In the genomic region with DNA sequence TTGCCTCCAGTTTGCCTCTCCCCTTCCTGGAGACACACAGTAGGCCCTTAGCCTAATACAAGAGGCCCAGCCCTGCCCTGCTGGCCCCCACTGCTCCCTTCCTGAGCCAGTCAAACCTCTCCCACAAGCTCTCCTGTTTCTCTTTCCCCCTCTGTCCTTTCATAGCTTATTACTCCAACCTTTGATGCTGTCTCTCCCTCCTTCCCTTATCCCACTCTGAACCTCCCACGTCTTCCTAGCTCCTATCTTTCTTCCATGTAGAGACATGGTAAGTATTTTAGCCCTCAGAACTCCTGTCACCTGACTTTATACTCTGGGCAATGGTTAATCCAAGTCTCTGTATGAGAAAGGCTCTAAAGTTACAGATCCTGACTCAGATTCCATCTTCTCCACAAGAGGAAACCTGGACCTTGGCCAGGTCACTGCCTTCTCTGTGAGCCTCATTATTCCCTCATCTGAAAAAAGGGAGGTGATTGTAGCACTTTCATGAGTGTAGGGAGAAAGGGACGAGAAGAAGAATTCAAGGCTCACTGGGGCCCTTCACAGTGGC, we compare ENCODE assay signal across 15 cellular contexts. TPM values are rescaled to one million over a fixed set of nuclear protein-coding genes. Genes with fewer than 3 reads are reported as not detected.
DNase-seq lines count a peak whose midpoint lies in the region; ATAC-seq, FAIRE-seq and TF ChIP-seq lines count a peak whose summit lies in the region.
"Had no signal": no experiment of that assay in that cellular context is flagged by ENCODE, and none has a peak within 500 bp of the region (broad histone marks: within the 10 kb centered on the region; RNA-seq: fewer than 3 reads in every experiment).

No MANE protein-coding gene starts in this region.

- H3K27ac Mint-ChIP-seq in activated CD4-positive, alpha-beta T cell treated with anti-CD3 and anti-CD28 coated beads for 36 hours, result peak overlapping the region; percentile 37
- peak overlapping the region; percentile 29 to 55 for H3K27ac Mint-ChIP-seq in T-cell

- no TSS peak for BruUV-seq in endothelial cell of umbilical vein (replicated peaks; lab: Mats Ljungman, UMichigan)

- no peaks in the 10 kb centered on the region for H3K27me3 Mint-ChIP-seq in activated CD4-positive, alpha-beta T cell treated with anti-CD3 and anti-CD28 coated beads for 36 hours
- no peaks in the 10 kb centered on the region for H3K27me3 Mint-ChIP-seq in T-cell

- H3K4me3 ChIP-seq in endothelial cell of umbilical vein (replicated peaks in 1 of 3; ENCODE audit: insufficient read depth in 1 of 3, low read depth in 1 of 3, low read length in 3 of 3) (no peak overlapping the region), parathyroid adenoma (ENCODE audit: low read depth, low read length) (no peak overlapping the region), SJCRH30 (no peak overlapping the region)
- H3K4me3 ChIP-seq: pancreas had no signal

- H3K4me2 ChIP-seq in endothelial cell of umbilical vein (ENCODE audit: insufficient read depth, low read length) (no peak overlapping the region), parathyroid adenoma (ENCODE audit: low read length) (peak overlapping the region; percentile 36)

- no peak for ATAC-seq in activated CD4-positive, alpha-beta T cell treated with anti-CD3 and anti-CD28 coated beads for 36 hours
- ATAC-seq in T-cell (replicated peaks in 1 of 4), result no peak
- ATAC-seq: pancreas had no signal

- dilution Hi-C loops in endothelial cell of umbilical vein (cut with MboI; ENCODE audit: extremely low pct_ligation_motif_present, low sequenced_read_pairs), result no loop called here

- FAIRE-seq in endothelial cell of umbilical vein (lab: Jason Lieb, UNC), result no peak
- FAIRE-seq: A204.1, bronchial epithelial cell, GM18507, pancreas had no signal

- H3K27me3 ChIP-seq in endothelial cell of umbilical vein (ENCODE audit: control insufficient read depth in 2 of 2, insufficient read depth in 2 of 2, low read length in 2 of 2) (no peaks in the 10 kb centered on the region), parathyroid adenoma (ENCODE audit: control insufficient read depth, insufficient read depth, low read length) (no peaks in the 10 kb centered on the region), SJCRH30 (no peaks in the 10 kb centered on the region)
- H3K27me3 ChIP-seq: pancreas had no signal

- peaks cover 34% of the 10 kb centered on the region for H3K4me1 Mint-ChIP-seq in activated CD4-positive, alpha-beta T cell treated with anti-CD3 and anti-CD28 coated beads for 36 hours
- H3K4me1 Mint-ChIP-seq in T-cell, result peaks cover 30 to 35% (median 34%) of the 10 kb centered on the region in 3 donors

- POLR2A ChIA-PET in activated CD4-positive, alpha-beta T cell treated with anti-CD3 and anti-CD28 coated beads for 36 hours (lab: Charles Lee), result interaction anchor here (1.2 kb wide), 1 partner anchor 19 kb away, joined by 5 read pairs; no protein-coding TSS in a partner anchor
- POLR2A ChIA-PET in T-cell (lab: Charles Lee) (interaction anchor here in 1 of 2 donors (0.6 to 0.7 kb wide), 2 partner anchors 9 to 12 kb away, joined by 5 to 7 read pairs; no protein-coding TSS in a partner anchor), endothelial cell of umbilical vein (lab: Charles Lee) (no interaction called here)

- H3K9ac ChIP-seq in endothelial cell of umbilical vein (replicated peaks; ENCODE audit: extremely low read depth, insufficient read depth, low read length), result no peak overlapping the region
- no peak overlapping the region for H3K9ac ChIP-seq in parathyroid adenoma

- H3K27ac ChIP-seq in endothelial cell of umbilical vein (ENCODE audit: insufficient read depth, low read depth, low read length) (no peak overlapping the region), parathyroid adenoma (no peak overlapping the region), SJCRH30 (no peak overlapping the region)
- H3K27ac ChIP-seq: pancreas had no signal

- no peaks in the 10 kb centered on the region for H3K9me3 Mint-ChIP-seq in activated CD4-positive, alpha-beta T cell treated with anti-CD3 and anti-CD28 coated beads for 36 hours (ENCODE audit: low read depth)
- H3K9me3 Mint-ChIP-seq in T-cell, result no peaks in the 10 kb centered on the region

- H3K4me3 Mint-ChIP-seq in activated CD4-positive, alpha-beta T cell treated with anti-CD3 and anti-CD28 coated beads for 36 hours, result no peak overlapping the region
- H3K4me3 Mint-ChIP-seq in T-cell, result peak overlapping the region in 1 of 3 donors; percentile 6

- H3K36me3 Mint-ChIP-seq in activated CD4-positive, alpha-beta T cell treated with anti-CD3 and anti-CD28 coated beads for 36 hours (ENCODE audit: low read depth), result peaks cover 53% of the 10 kb centered on the region
- peaks cover 25% of the 10 kb centered on the region for H3K36me3 Mint-ChIP-seq in T-cell

- TF ChIP-seq POLR2A in endothelial cell of umbilical vein (IDR thresholded peaks at IDR 0.05; ENCODE audit: low read depth, low read length), result no peak

- no peaks in the 10 kb centered on the region for H4K20me1 ChIP-seq in endothelial cell of umbilical vein (replicated peaks; ENCODE audit: control insufficient read depth, extremely low read depth, insufficient read depth, low read length)

- TF ChIP-seq CTCF in endothelial cell of umbilical vein (IDR thresholded peaks at IDR 0.05; ENCODE audit: extremely low read depth in 1 of 2, insufficient read depth in 1 of 2, low read depth in 1 of 2, low read length in 2 of 2), result no peak
- no peak for TF ChIP-seq CTCF in parathyroid adenoma (IDR thresholded peaks at IDR 0.05)

- intact Hi-C loops in activated CD4-positive, alpha-beta T cell treated with anti-CD3 and anti-CD28 coated beads for 36 hours (cut with DNase I, micrococcal nuclease), result loop anchor here (10.0 kb wide), 2 partner anchors 115 to 1125 kb away; partner anchors contain the start of gene CEP250 (in 1 of the 2)
- intact Hi-C loops in endothelial cell of umbilical vein (cut with micrococcal nuclease), result no loop called here

- H3K79me2 ChIP-seq in endothelial cell of umbilical vein (ENCODE audit: control insufficient read depth, insufficient read depth, low read length) (peaks cover 33% of the 10 kb centered on the region), parathyroid adenoma (peaks cover 19% of the 10 kb centered on the region)

- H2AFZ ChIP-seq in endothelial cell of umbilical vein (ENCODE audit: low read depth, low read length), result no peak overlapping the region
- no peak overlapping the region for H2AFZ ChIP-seq in parathyroid adenoma

- no peaks in the 10 kb centered on the region for H3K9me1 ChIP-seq in endothelial cell of umbilical vein (replicated peaks; ENCODE audit: control insufficient read depth, extremely low read depth, insufficient read depth, low read length)

- H3K9me3 ChIP-seq in endothelial cell of umbilical vein (replicated peaks; ENCODE audit: control insufficient read depth, insufficient read depth, low read length), result no peaks in the 10 kb centered on the region
- no peaks in the 10 kb centered on the region for H3K9me3 ChIP-seq in parathyroid adenoma (ENCODE audit: control insufficient read depth, low read length)
- H3K9me3 ChIP-seq in SJCRH30 (replicated peaks), result no peaks in the 10 kb centered on the region
- H3K9me3 ChIP-seq: pancreas had no signal

- CTCF ChIA-PET in activated CD4-positive, alpha-beta T cell treated with anti-CD3 and anti-CD28 coated beads for 36 hours (lab: Charles Lee), result no interaction called here
- CTCF ChIA-PET in T-cell (lab: Charles Lee), result no interaction called here
- CTCF ChIA-PET in endothelial cell of umbilical vein (lab: Charles Lee), result interaction anchor here (0.5 to 0.6 kb wide), 2 partner anchors 8 to 283 kb away, joined by 3 read pairs; a partner anchor contains a TSS

- H3K4me1 ChIP-seq in endothelial cell of umbilical vein (ENCODE audit: control insufficient read depth, extremely low read depth, insufficient read depth, low read length) (peaks cover 10% of the 10 kb centered on the region), parathyroid adenoma (peaks cover 8% of the 10 kb centered on the region), SJCRH30 (no peaks in the 10 kb centered on the region)

- no peak for DNase-seq in activated CD4-positive, alpha-beta T cell treated with anti-CD3 and anti-CD28 coated beads for 36 hours
- DNase-seq in activated CD4-positive, alpha-beta T cell treated with anti-CD3 and anti-CD28 coated beads, Interleukin-2, amount 50 U/mL, for 48 hours, result no peak
- DNase-seq in T-cell, result no peak
- DNase-seq in endothelial cell of umbilical vein (ENCODE audit: low read depth, low spot score), result peak; percentile 25
- DNase-seq in LoVo (ENCODE audit: low spot score), result no peak
- no peak for DNase-seq in SJCRH30
- no peak for DNase-seq in AML-193 (lab: John Stamatoyannopoulos, UW)
- DNase-seq: islet precursor cell, NCI-H526, pancreas had no signal

- peaks cover 5 to 14% of the 10 kb centered on the region in 2 experiments for H3K36me3 ChIP-seq in endothelial cell of umbilical vein (ENCODE audit: control insufficient read depth in 2 of 2, extremely low read depth in 1 of 2, insufficient read depth in 2 of 2, low read length in 2 of 2)
- no peaks in the 10 kb centered on the region for H3K36me3 ChIP-seq in parathyroid adenoma (ENCODE audit: control insufficient read depth, insufficient read depth, low read length)
- H3K36me3 ChIP-seq in SJCRH30, result peaks cover 61% of the 10 kb centered on the region

RNA-seq across cellular contexts. Expression of gene TGIF2, which starts 6.7 kb away (rescaled TPM):
- 10 to 100 TPM; 44.9 to 48.7 TPM for total RNA-seq in activated CD4-positive, alpha-beta T cell treated with anti-CD3 and anti-CD28 coated beads for 36 hours
- total RNA-seq in T-cell (10 to 100 TPM; 31.2 to 39.7 (median 35.6) TPM), endothelial cell of umbilical vein (21.0 and 27.9 TPM in 2 replicates)
- 18.9 and 20.7 TPM in 2 replicates for polyA plus RNA-seq in endothelial cell of umbilical vein
- polyA plus RNA-seq in endothelial cell of umbilical vein (2011; cell fraction: cytosol; rRNA removed), result 17.2 and 18.0 TPM in 2 replicates
- polyA plus RNA-seq in endothelial cell of umbilical vein (2011; cell fraction: nucleus; rRNA removed), result 10.9 and 12.0 TPM in 2 replicates
- polyA plus RNA-seq in endothelial cell of umbilical vein (2012), result 11.4 and 15.4 TPM in 2 replicates
- 15.6 and 20.7 TPM in 2 replicates for polyA minus RNA-seq in endothelial cell of umbilical vein
- 5.5 TPM for polyA minus RNA-seq in endothelial cell of umbilical vein (2011; cell fraction: cytosol; rRNA and poly(A)+ RNA removed)
- polyA minus RNA-seq in endothelial cell of umbilical vein (2011; cell fraction: nucleus; rRNA and poly(A)+ RNA removed), result 4.9 and 5.2 TPM in 2 replicates
- 71.1 and 75.5 TPM in 2 replicates for total RNA-seq in SJCRH30 (2014; rRNA removed; shearing (Covaris generic))

RNA-seq across cellular contexts. Expression of gene RAB5IF, which starts 25.5 kb away (rescaled TPM):
- total RNA-seq in activated CD4-positive, alpha-beta T cell treated with anti-CD3 and anti-CD28 coated beads for 36 hours, result 10 to 100 TPM; 71.7 to 90.2 TPM
- total RNA-seq in T-cell (10 to 100 TPM; 53.6 to 72.2 (median 59.9) TPM), endothelial cell of umbilical vein (109 and 113 TPM in 2 replicates)
- polyA plus RNA-seq in endothelial cell of umbilical vein, result 161 and 162 TPM in 2 replicates
- polyA plus RNA-seq in endothelial cell of umbilical vein (2011; cell fraction: cytosol; rRNA removed), result 132 and 137 TPM in 2 replicates
- 88.3 and 107 TPM in 2 replicates for polyA plus RNA-seq in endothelial cell of umbilical vein (2011; cell fraction: nucleus; rRNA removed)
- 117 and 148 TPM in 2 replicates for polyA plus RNA-seq in endothelial cell of umbilical vein (2012)
- 78.6 and 80.4 TPM in 2 replicates for polyA minus RNA-seq in endothelial cell of umbilical vein
- polyA minus RNA-seq in endothelial cell of umbilical vein (2011; cell fraction: cytosol; rRNA and poly(A)+ RNA removed), result 141 TPM
- polyA minus RNA-seq in endothelial cell of umbilical vein (2011; cell fraction: nucleus; rRNA and poly(A)+ RNA removed), result 14.5 and 21.9 TPM in 2 replicates
- 125 and 131 TPM in 2 replicates for total RNA-seq in SJCRH30 (2014; rRNA removed; shearing (Covaris generic))

RNA-seq across cellular contexts. Expression of gene MYL9, which starts 38.8 kb away (rescaled TPM):
- under 1 TPM; 0.60 to 0.66 TPM for total RNA-seq in activated CD4-positive, alpha-beta T cell treated with anti-CD3 and anti-CD28 coated beads for 36 hours
- total RNA-seq in T-cell, result 1 to 10 TPM in 4 of 5 donors, not detected in 1; 1.3 to 2.8 (median 1.7) TPM
- total RNA-seq in endothelial cell of umbilical vein, result 90.4 and 116 TPM in 2 replicates
- polyA plus RNA-seq in endothelial cell of umbilical vein, result 41.7 and 55.7 TPM in 2 replicates
- polyA plus RNA-seq in endothelial cell of umbilical vein (2011; cell fraction: cytosol; rRNA removed), result 53.3 and 66.9 TPM in 2 replicates
- polyA plus RNA-seq in endothelial cell of umbilical vein (2011; cell fraction: nucleus; rRNA removed), result 20.4 and 29.6 TPM in 2 replicates
- polyA plus RNA-seq in endothelial cell of umbilical vein (2012), result 63.8 and 111 TPM in 2 replicates
- 26.3 and 32.0 TPM in 2 replicates for polyA minus RNA-seq in endothelial cell of umbilical vein
- 4.6 TPM for polyA minus RNA-seq in endothelial cell of umbilical vein (2011; cell fraction: cytosol; rRNA and poly(A)+ RNA removed)
- polyA minus RNA-seq in endothelial cell of umbilical vein (2011; cell fraction: nucleus; rRNA and poly(A)+ RNA removed), result 8.4 and 14.5 TPM in 2 replicates
- 0.49 and 0.76 TPM in 2 replicates for total RNA-seq in SJCRH30 (2014; rRNA removed; shearing (Covaris generic))
- total RNA-seq: SK-MEL-5 had no signal

Comparison
In these comparisons a context has a peak if more than half of its experiments do, and no peak if none do; other contexts are left out.
1. RNA of gene MYL9, which starts 38.8 kb away (total RNA-seq): 90.4 to 116 TPM in endothelial cell of umbilical vein; 1.3 to 2.8 TPM in T-cell, 0.60 to 0.66 TPM in activated CD4-positive, alpha-beta T cell treated with anti-CD3 and anti-CD28 coated beads for 36 hours and 0.49 to 0.76 TPM in SJCRH30; every median in the first group is over 10 times any median in the second.